Comparison of ENCODE assay signal across 9 cellular contexts in the genomic region with DNA sequence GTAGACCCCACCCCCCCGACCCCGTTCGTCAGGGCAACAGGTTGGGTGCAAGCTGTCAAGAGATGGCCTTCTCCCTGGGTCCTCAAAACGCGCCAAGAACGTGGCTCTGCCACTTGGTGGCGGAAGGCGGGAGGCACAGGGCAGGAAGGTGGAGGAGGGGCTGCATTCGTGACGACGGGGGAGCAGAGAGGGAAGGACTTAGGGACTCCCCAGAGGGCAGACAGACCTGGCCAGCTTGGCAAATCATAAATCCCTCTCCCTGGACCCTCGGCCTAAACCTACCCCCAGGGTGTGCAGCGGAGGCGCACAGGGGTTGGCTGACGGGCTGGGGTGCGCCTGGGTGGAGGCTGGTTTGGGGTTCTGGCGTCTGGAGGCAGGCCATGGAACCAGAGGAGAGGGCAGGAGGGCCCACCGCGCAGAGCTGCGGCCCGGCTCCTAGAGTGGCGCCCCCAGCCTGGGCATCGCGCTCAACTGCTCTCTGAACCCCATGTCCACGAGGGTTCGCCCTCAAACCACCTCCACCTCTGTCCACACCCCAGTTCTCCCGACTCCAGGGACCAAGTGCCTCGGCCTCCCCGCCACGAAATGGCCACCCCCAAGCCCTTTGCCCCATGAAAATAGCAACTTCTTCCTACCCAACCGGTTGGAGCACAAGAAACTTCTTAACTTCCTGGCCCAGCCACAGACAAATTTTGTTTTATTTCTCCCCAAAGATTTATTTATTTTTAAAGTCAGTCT. TPM values are rescaled to one million over a fixed set of nuclear protein-coding genes. Genes with fewer than 3 reads are reported as not detected.
A peak's percentile ranks its signal among the peaks of the same experiment; 100 is the strongest.
DNase-seq lines count a peak whose midpoint lies in the region; ATAC-seq and TF ChIP-seq lines count a peak whose summit lies in the region.
"Had no signal": no experiment of that assay in that cellular context is flagged by ENCODE, and none has a peak within 500 bp of the region (broad histone marks: within the 10 kb centered on the region; RNA-seq: fewer than 3 reads in every experiment).

No MANE protein-coding gene starts in this region.

- no peaks in the 10 kb centered on the region for H4K20me1 ChIP-seq in hepatocyte (ENCODE audit: insufficient read depth, poor library complexity, severe bottlenecking)

- H3K9me3 ChIP-seq in hepatocyte (ENCODE audit: low read depth) (no peaks in the 10 kb centered on the region), gastrocnemius medialis (no peaks in the 10 kb centered on the region)

- peak overlapping the region; percentile 52 for H3K27ac Mint-ChIP-seq in activated CD4-positive, alpha-beta T cell treated with anti-CD3 and anti-CD28 coated beads, Interleukin-2, amount 10 ng/mL, durations not matched to agents 7 days and 5 days
- H3K27ac Mint-ChIP-seq in activated CD4-positive, alpha-beta memory T cell treated with anti-CD3 and anti-CD28 coated beads for 36 hours, result no peak overlapping the region
- H3K27ac Mint-ChIP-seq in stimulated activated effector memory CD8-positive, alpha-beta T cell treated with anti-CD3 and anti-CD28 coated beads, Interleukin-12 subunit alpha, Interleukin-12 subunit beta, amount 100 ng/mL, for 72 hours, result peak overlapping the region; percentile 44

- H3K9me2 ChIP-seq in hepatocyte (replicated peaks; ENCODE audit: insufficient read depth), result no peaks in the 10 kb centered on the region

- DNase-seq in activated CD4-positive, alpha-beta T cell treated with anti-CD3 and anti-CD28 coated beads, Interleukin-2, amount 10 ng/mL, durations not matched to agents 7 days and 5 days, result no peak
- DNase-seq in activated CD4-positive, alpha-beta T cell treated with anti-CD3 and anti-CD28 coated beads for 1 hour, result no peak
- DNase-seq in activated CD4-positive, alpha-beta memory T cell treated with anti-CD3 and anti-CD28 coated beads for 36 hours, result peak; percentile 71
- peak; percentile 33 for DNase-seq in hepatocyte (ENCODE audit: low spot score)
- DNase-seq in stimulated activated effector memory CD8-positive, alpha-beta T cell treated with anti-CD3 and anti-CD28 coated beads, Interleukin-12 subunit alpha, Interleukin-12 subunit beta, amount 100 ng/mL, for 72 hours (ENCODE audit: low spot score in 2 of 2), result peak in 1 of 2 donors; percentile 55
- no peak for DNase-seq in dedifferentiated amniotic fluid mesenchymal stem cell (ENCODE audit: extremely low spot score)
- DNase-seq in gastrocnemius medialis, result no peak
- DNase-seq: NCI-H446 treated with DMSO at 0.1 percent for 48 hours had no signal

- ATAC-seq in stimulated activated effector memory CD8-positive, alpha-beta T cell treated with anti-CD3 and anti-CD28 coated beads, Interleukin-12 subunit alpha, Interleukin-12 subunit beta, amount 100 ng/mL, for 72 hours, result no peak
- ATAC-seq in GM19395 (IDR thresholded peaks at IDR 0.05; ENCODE audit: unreplicated experiment) (no peak), gastrocnemius medialis (no peak)

- H3K4me3 Mint-ChIP-seq in activated CD4-positive, alpha-beta T cell treated with anti-CD3 and anti-CD28 coated beads, Interleukin-2, amount 10 ng/mL, durations not matched to agents 7 days and 5 days, result no peak overlapping the region
- H3K4me3 Mint-ChIP-seq in activated CD4-positive, alpha-beta memory T cell treated with anti-CD3 and anti-CD28 coated beads for 36 hours, result peak overlapping the region; percentile 30
- H3K4me3 Mint-ChIP-seq in stimulated activated effector memory CD8-positive, alpha-beta T cell treated with anti-CD3 and anti-CD28 coated beads, Interleukin-12 subunit alpha, Interleukin-12 subunit beta, amount 100 ng/mL, for 72 hours, result peak overlapping the region; percentile 56

- in situ Hi-C loops in gastrocnemius medialis (cut with MboI; ENCODE audit: low sequenced_read_pairs in 4 of 4), result no loop called here

- H3K4me3 ChIP-seq in hepatocyte (no peak overlapping the region), gastrocnemius medialis (no peak overlapping the region)

- CTCF ChIA-PET in activated CD4-positive, alpha-beta T cell treated with anti-CD3 and anti-CD28 coated beads, Interleukin-2, amount 10 ng/mL, durations not matched to agents 7 days and 5 days (lab: Charles Lee), result interaction anchor here (0.5 kb wide), 1 partner anchor 170 kb away, joined by 3 read pairs; no protein-coding TSS in a partner anchor
- CTCF ChIA-PET in activated CD4-positive, alpha-beta memory T cell treated with anti-CD3 and anti-CD28 coated beads for 36 hours (lab: Charles Lee), result no interaction called here

- no peak for TF ChIP-seq CTCF in hepatocyte (IDR thresholded peaks at IDR 0.05; ENCODE audit: poor library complexity)
- no peak for TF ChIP-seq CTCF in gastrocnemius medialis (IDR thresholded peaks at IDR 0.05 in 4 of 5, conservative IDR thresholded peaks at IDR 0.05 in 1 of 5)

- no peak overlapping the region for H2AFZ ChIP-seq in hepatocyte

- peaks cover 100% of the 10 kb centered on the region for H3K27me3 ChIP-seq in hepatocyte
- H3K27me3 ChIP-seq in gastrocnemius medialis, result peaks cover 98 to 100% (median 100%) of the 10 kb centered on the region in 3 donors

- intact Hi-C loops in activated CD4-positive, alpha-beta memory T cell treated with anti-CD3 and anti-CD28 coated beads for 36 hours (cut with micrococcal nuclease), result loop anchor here (5.0 to 10.0 kb wide), 2 partner anchors 516 to 1989 kb away; no protein-coding TSS in a partner anchor
- intact Hi-C loops in gastrocnemius medialis (cut with DNase I; ENCODE audit: low total_unique reads), result no loop called here

- no peak overlapping the region for H3K4me2 ChIP-seq in hepatocyte

- TF ChIP-seq POLR2A in gastrocnemius medialis (IDR thresholded peaks at IDR 0.05), result no peak

- peaks cover 12% of the 10 kb centered on the region for H3K36me3 Mint-ChIP-seq in activated CD4-positive, alpha-beta T cell treated with anti-CD3 and anti-CD28 coated beads, Interleukin-2, amount 10 ng/mL, durations not matched to agents 7 days and 5 days (ENCODE audit: low read depth)
- H3K36me3 Mint-ChIP-seq in activated CD4-positive, alpha-beta memory T cell treated with anti-CD3 and anti-CD28 coated beads for 36 hours, result no peaks in the 10 kb centered on the region
- peaks cover 6% of the 10 kb centered on the region for H3K36me3 Mint-ChIP-seq in stimulated activated effector memory CD8-positive, alpha-beta T cell treated with anti-CD3 and anti-CD28 coated beads, Interleukin-12 subunit alpha, Interleukin-12 subunit beta, amount 100 ng/mL, for 72 hours

- no peaks in the 10 kb centered on the region for H3K79me2 ChIP-seq in hepatocyte

- H3K4me1 Mint-ChIP-seq in activated CD4-positive, alpha-beta T cell treated with anti-CD3 and anti-CD28 coated beads, Interleukin-2, amount 10 ng/mL, durations not matched to agents 7 days and 5 days, result peaks cover 58% of the 10 kb centered on the region
- H3K4me1 Mint-ChIP-seq in activated CD4-positive, alpha-beta memory T cell treated with anti-CD3 and anti-CD28 coated beads for 36 hours (ENCODE audit: low read depth), result peaks cover 70% of the 10 kb centered on the region
- peaks cover 83% of the 10 kb centered on the region for H3K4me1 Mint-ChIP-seq in stimulated activated effector memory CD8-positive, alpha-beta T cell treated with anti-CD3 and anti-CD28 coated beads, Interleukin-12 subunit alpha, Interleukin-12 subunit beta, amount 100 ng/mL, for 72 hours

- 6% methylated on average over 28 of the region's 31 CpGs for WGBS in hepatocyte (ENCODE audit: low lambda C conversion rate, missing lambda C conversion rate)

- peaks cover 98% of the 10 kb centered on the region for H3K27me3 Mint-ChIP-seq in activated CD4-positive, alpha-beta T cell treated with anti-CD3 and anti-CD28 coated beads, Interleukin-2, amount 10 ng/mL, durations not matched to agents 7 days and 5 days
- H3K27me3 Mint-ChIP-seq in activated CD4-positive, alpha-beta memory T cell treated with anti-CD3 and anti-CD28 coated beads for 36 hours, result peaks cover 93% of the 10 kb centered on the region

- H3K27ac ChIP-seq in hepatocyte (no peak overlapping the region), gastrocnemius medialis (no peak overlapping the region)

- POLR2A ChIA-PET in activated CD4-positive, alpha-beta T cell treated with anti-CD3 and anti-CD28 coated beads, Interleukin-2, amount 10 ng/mL, durations not matched to agents 7 days and 5 days (lab: Charles Lee), result no interaction called here
- POLR2A ChIA-PET in activated CD4-positive, alpha-beta memory T cell treated with anti-CD3 and anti-CD28 coated beads for 36 hours (lab: Charles Lee), result no interaction called here

- H3K36me3 ChIP-seq in hepatocyte (replicated peaks; ENCODE audit: insufficient read depth, low read depth) (no peaks in the 10 kb centered on the region), gastrocnemius medialis (no peaks in the 10 kb centered on the region)

- H3K4me1 ChIP-seq in hepatocyte (ENCODE audit: insufficient read depth) (peaks cover 5% of the 10 kb centered on the region), gastrocnemius medialis (peaks cover 9 to 10% of the 10 kb centered on the region in 2 donors)

- H3K9me3 Mint-ChIP-seq in activated CD4-positive, alpha-beta T cell treated with anti-CD3 and anti-CD28 coated beads, Interleukin-2, amount 10 ng/mL, durations not matched to agents 7 days and 5 days, result no peaks in the 10 kb centered on the region
- no peaks in the 10 kb centered on the region for H3K9me3 Mint-ChIP-seq in activated CD4-positive, alpha-beta memory T cell treated with anti-CD3 and anti-CD28 coated beads for 36 hours
- no peaks in the 10 kb centered on the region for H3K9me3 Mint-ChIP-seq in stimulated activated effector memory CD8-positive, alpha-beta T cell treated with anti-CD3 and anti-CD28 coated beads, Interleukin-12 subunit alpha, Interleukin-12 subunit beta, amount 100 ng/mL, for 72 hours

RNA-seq across cellular contexts. Expression of a gene that starts 10.8 kb away (rescaled TPM):
- 10 to 100 TPM; 48.1 to 52.0 TPM for total RNA-seq in activated CD4-positive, alpha-beta T cell treated with anti-CD3 and anti-CD28 coated beads, Interleukin-2, amount 10 ng/mL, durations not matched to agents 7 days and 5 days
- total RNA-seq in activated CD4-positive, alpha-beta memory T cell treated with anti-CD3 and anti-CD28 coated beads for 36 hours, result 10 to 100 TPM; 46.3 to 47.4 TPM
- 0.96 and 2.4 TPM in 2 replicates for total RNA-seq in hepatocyte
- polyA plus RNA-seq in hepatocyte, result 15.4 and 27.1 TPM in 2 replicates
- total RNA-seq in gastrocnemius medialis, result under 1 TPM; 0.12 to 0.61 (median 0.58) TPM

Comparison
In these comparisons a context has a peak if more than half of its experiments do, and no peak if none do; other contexts are left out.
1. DNase-seq: peak in activated CD4-positive, alpha-beta memory T cell treated with anti-CD3 and anti-CD28 coated beads for 36 hours (single experiment) and hepatocyte (single experiment); none in activated CD4-positive, alpha-beta T cell treated with anti-CD3 and anti-CD28 coated beads, Interleukin-2, amount 10 ng/mL, durations not matched to agents 7 days and 5 days (single experiment), activated CD4-positive, alpha-beta T cell treated with anti-CD3 and anti-CD28 coated beads for 1 hour (single experiment), dedifferentiated amniotic fluid mesenchymal stem cell (single experiment) and gastrocnemius medialis (0 of 2).
2. RNA of a gene that starts 10.8 kb away (total RNA-seq): 48.1 to 52.0 TPM in activated CD4-positive, alpha-beta T cell treated with anti-CD3 and anti-CD28 coated beads, Interleukin-2, amount 10 ng/mL, durations not matched to agents 7 days and 5 days and 46.3 to 47.4 TPM in activated CD4-positive, alpha-beta memory T cell treated with anti-CD3 and anti-CD28 coated beads for 36 hours; 0.96 to 2.4 TPM in hepatocyte and 0.12 to 0.61 TPM in gastrocnemius medialis; every median in the first group is over 10 times any median in the second.